Comparison of ENCODE assay signal across 1 cellular context in the genomic region with DNA sequence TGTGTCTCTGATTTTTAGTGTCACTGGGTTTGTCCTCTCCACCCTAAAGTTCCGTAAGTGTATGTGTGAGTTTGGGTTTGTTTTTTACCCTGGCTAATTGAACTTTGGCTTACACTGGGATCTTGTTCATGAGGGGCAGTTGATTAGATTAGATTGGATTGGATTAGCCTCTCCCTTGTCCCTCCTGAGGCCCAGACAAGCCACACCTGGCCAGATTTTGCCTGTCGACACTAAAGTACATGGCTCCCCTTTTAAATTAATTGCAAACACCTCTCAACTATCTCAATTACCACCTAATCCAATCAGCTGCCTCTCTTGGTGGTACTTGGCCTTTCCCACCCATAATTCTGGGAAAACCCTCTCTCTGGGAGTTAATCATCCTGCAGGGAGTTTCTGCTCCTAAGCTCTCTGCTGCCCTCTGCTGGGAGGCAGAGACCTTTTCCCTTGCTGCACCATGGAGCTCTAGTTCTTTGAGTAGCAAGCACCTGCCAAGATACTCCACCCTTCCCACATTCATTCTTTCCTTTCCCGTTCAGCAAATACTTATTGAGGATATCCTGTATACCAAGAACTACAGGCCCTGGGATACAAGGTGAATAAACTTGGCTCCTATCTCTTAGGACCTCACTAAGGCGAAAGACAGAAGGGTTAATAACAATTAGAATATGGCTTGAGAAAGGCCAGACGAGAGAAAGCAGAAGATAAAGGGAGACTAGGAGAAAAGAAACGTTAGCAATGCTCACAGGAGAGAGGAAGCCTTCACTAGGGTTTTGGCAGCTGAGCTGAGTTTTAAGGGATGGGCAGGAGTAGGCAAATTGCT.
A peak's percentile ranks its signal among the peaks of the same experiment; 100 is the strongest.
TF ChIP-seq lines count a peak whose summit lies in the region.

No MANE protein-coding gene starts in this region.

TF ChIP-seq in HepG2, 621 proteins besides CTCF, POLR2A, EP300 and RAD21 (continued from another document and continues in another):
- TF ChIP-seq ZNF770 (CRISPR knock-in tag; IDR thresholded peaks at IDR 0.05) (no peak), SP140L (CRISPR knock-in tag; IDR thresholded peaks at IDR 0.05; ENCODE audit: borderline replicate concordance) (no peak), RNF219 (CRISPR knock-in tag; IDR thresholded peaks at IDR 0.05) (no peak), ZNF749 (CRISPR knock-in tag; IDR thresholded peaks at IDR 0.05; ENCODE audit: borderline replicate concordance) (no peak), ZNF205 (CRISPR knock-in tag; IDR thresholded peaks at IDR 0.05) (0 out of 2 replicates have a peak, but pooled peaks have one; percentile 52), RAD51 (IDR thresholded peaks at IDR 0.05; ENCODE audit: borderline replicate concordance) (no peak), FOXA3 (CRISPR knock-in tag; IDR thresholded peaks at IDR 0.05) (0 out of 2 replicates have a peak, but pooled peaks have one; percentile 26), TEAD2 (CRISPR knock-in tag; IDR thresholded peaks at IDR 0.05) (no peak), ZSCAN5A (CRISPR knock-in tag; IDR thresholded peaks at IDR 0.05; ENCODE audit: borderline replicate concordance) (no peak), KDM2A (CRISPR knock-in tag; IDR thresholded peaks at IDR 0.05; ENCODE audit: borderline replicate concordance, low read depth) (no peak), ZNF776 (CRISPR knock-in tag; IDR thresholded peaks at IDR 0.05) (no peak), ZSCAN21 (CRISPR knock-in tag; IDR thresholded peaks at IDR 0.05; ENCODE audit: borderline replicate concordance) (no peak), HCFC1 (IDR thresholded peaks at IDR 0.05; ENCODE audit: low read depth, low read length) (no peak), ZNF788 (CRISPR knock-in tag; IDR thresholded peaks at IDR 0.05; ENCODE audit: borderline replicate concordance) (no peak), ZSCAN22 (CRISPR knock-in tag; IDR thresholded peaks at IDR 0.05) (no peak), MED1 (CRISPR knock-in tag; IDR thresholded peaks at IDR 0.05) (no peak), GPN1 (CRISPR knock-in tag; IDR thresholded peaks at IDR 0.05; ENCODE audit: borderline replicate concordance) (no peak), POGZ (CRISPR knock-in tag; IDR thresholded peaks at IDR 0.05) (no peak), ZNF230 (CRISPR knock-in tag; IDR thresholded peaks at IDR 0.05) (no peak), THYN1 (CRISPR knock-in tag; IDR thresholded peaks at IDR 0.05; ENCODE audit: borderline replicate concordance, low read depth) (no peak), SNAPC2 (CRISPR knock-in tag; IDR thresholded peaks at IDR 0.05) (no peak), ZNF431 (CRISPR knock-in tag; IDR thresholded peaks at IDR 0.05; ENCODE audit: borderline replicate concordance, low read depth) (no peak), GLI4 (CRISPR knock-in tag; IDR thresholded peaks at IDR 0.05; ENCODE audit: borderline replicate concordance) (no peak), THAP11 (CRISPR knock-in tag; IDR thresholded peaks at IDR 0.05) (peak; percentile 49; the same call in 1 of the 2 replicates), PTBP1 (IDR thresholded peaks at IDR 0.05; ENCODE audit: low read depth, low read length, poor library complexity, severe bottlenecking) (no peak), SPEN (CRISPR knock-in tag; IDR thresholded peaks at IDR 0.05; ENCODE audit: low read depth) (no peak), ZNF235 (CRISPR knock-in tag; IDR thresholded peaks at IDR 0.05; ENCODE audit: borderline replicate concordance) (no peak), FOXO4 (CRISPR knock-in tag; conservative IDR thresholded peaks at IDR 0.05) (no peak), ZNF552 (CRISPR knock-in tag; IDR thresholded peaks at IDR 0.05; ENCODE audit: borderline replicate concordance) (no peak), HOXA7 (CRISPR knock-in tag; IDR thresholded peaks at IDR 0.05) (no peak), KAT2B (IDR thresholded peaks at IDR 0.05; ENCODE audit: borderline replicate concordance, low read depth, low read length) (no peak), MTERF4 (CRISPR knock-in tag; IDR thresholded peaks at IDR 0.05) (no peak), ZNF143 (CRISPR knock-in tag; IDR thresholded peaks at IDR 0.05) (no peak), ZNF468 (CRISPR knock-in tag; IDR thresholded peaks at IDR 0.05) (no peak), ESRRA (CRISPR knock-in tag; IDR thresholded peaks at IDR 0.05; ENCODE audit: low read depth) (no peak), ZNF746 (CRISPR knock-in tag; IDR thresholded peaks at IDR 0.05) (no peak)
- TF ChIP-seq, protein P1, sequence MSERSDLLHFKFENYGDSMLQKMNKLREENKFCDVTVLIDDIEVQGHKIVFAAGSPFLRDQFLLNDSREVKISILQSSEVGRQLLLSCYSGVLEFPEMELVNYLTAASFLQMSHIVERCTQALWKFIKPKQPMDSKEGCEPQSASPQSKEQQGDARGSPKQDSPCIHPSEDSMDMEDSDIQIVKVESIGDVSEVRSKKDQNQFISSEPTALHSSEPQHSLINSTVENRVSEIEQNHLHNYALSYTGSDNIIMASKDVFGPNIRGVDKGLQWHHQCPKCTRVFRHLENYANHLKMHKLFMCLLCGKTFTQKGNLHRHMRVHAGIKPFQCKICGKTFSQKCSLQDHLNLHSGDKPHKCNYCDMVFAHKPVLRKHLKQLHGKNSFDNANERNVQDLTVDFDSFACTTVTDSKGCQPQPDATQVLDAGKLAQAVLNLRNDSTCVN (CRISPR knock-in tag; IDR thresholded peaks at IDR 0.05; ENCODE audit: borderline replicate concordance), result peak; percentile 42; the same call in 1 of the 2 replicates
- TF ChIP-seq, protein P2, sequence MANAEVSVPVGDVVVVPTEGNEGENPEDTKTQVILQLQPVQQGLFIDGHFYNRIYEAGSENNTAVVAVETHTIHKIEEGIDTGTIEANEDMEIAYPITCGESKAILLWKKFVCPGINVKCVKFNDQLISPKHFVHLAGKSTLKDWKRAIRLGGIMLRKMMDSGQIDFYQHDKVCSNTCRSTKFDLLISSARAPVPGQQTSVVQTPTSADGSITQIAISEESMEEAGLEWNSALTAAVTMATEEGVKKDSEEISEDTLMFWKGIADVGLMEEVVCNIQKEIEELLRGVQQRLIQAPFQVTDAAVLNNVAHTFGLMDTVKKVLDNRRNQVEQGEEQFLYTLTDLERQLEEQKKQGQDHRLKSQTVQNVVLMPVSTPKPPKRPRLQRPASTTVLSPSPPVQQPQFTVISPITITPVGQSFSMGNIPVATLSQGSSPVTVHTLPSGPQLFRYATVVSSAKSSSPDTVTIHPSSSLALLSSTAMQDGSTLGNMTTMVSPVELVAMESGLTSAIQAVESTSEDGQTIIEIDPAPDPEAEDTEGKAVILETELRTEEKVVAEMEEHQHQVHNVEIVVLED (CRISPR knock-in tag; IDR thresholded peaks at IDR 0.05; ENCODE audit: borderline replicate concordance), result no peak
- TF ChIP-seq, protein P3, sequence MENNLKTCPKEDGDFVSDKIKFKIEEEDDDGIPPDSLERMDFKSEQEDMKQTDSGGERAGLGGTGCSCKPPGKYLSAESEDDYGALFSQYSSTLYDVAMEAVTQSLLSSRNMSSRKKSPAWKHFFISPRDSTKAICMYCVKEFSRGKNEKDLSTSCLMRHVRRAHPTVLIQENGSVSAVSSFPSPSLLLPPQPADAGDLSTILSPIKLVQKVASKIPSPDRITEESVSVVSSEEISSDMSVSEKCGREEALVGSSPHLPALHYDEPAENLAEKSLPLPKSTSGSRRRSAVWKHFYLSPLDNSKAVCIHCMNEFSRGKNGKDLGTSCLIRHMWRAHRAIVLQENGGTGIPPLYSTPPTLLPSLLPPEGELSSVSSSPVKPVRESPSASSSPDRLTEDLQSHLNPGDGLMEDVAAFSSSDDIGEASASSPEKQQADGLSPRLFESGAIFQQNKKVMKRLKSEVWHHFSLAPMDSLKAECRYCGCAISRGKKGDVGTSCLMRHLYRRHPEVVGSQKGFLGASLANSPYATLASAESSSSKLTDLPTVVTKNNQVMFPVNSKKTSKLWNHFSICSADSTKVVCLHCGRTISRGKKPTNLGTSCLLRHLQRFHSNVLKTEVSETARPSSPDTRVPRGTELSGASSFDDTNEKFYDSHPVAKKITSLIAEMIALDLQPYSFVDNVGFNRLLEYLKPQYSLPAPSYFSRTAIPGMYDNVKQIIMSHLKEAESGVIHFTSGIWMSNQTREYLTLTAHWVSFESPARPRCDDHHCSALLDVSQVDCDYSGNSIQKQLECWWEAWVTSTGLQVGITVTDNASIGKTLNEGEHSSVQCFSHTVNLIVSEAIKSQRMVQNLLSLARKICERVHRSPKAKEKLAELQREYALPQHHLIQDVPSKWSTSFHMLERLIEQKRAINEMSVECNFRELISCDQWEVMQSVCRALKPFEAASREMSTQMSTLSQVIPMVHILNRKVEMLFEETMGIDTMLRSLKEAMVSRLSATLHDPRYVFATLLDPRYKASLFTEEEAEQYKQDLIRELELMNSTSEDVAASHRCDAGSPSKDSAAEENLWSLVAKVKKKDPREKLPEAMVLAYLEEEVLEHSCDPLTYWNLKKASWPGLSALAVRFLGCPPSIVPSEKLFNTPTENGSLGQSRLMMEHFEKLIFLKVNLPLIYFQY (CRISPR knock-in tag; IDR thresholded peaks at IDR 0.05; ENCODE audit: borderline replicate concordance), result 0 out of 2 replicates have a peak, but pooled peaks have one; percentile 51
- TF ChIP-seq, protein P4, sequence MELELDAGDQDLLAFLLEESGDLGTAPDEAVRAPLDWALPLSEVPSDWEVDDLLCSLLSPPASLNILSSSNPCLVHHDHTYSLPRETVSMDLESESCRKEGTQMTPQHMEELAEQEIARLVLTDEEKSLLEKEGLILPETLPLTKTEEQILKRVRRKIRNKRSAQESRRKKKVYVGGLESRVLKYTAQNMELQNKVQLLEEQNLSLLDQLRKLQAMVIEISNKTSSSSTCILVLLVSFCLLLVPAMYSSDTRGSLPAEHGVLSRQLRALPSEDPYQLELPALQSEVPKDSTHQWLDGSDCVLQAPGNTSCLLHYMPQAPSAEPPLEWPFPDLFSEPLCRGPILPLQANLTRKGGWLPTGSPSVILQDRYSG (CRISPR knock-in tag; IDR thresholded peaks at IDR 0.05), result no peak
- TF ChIP-seq, protein P5, sequence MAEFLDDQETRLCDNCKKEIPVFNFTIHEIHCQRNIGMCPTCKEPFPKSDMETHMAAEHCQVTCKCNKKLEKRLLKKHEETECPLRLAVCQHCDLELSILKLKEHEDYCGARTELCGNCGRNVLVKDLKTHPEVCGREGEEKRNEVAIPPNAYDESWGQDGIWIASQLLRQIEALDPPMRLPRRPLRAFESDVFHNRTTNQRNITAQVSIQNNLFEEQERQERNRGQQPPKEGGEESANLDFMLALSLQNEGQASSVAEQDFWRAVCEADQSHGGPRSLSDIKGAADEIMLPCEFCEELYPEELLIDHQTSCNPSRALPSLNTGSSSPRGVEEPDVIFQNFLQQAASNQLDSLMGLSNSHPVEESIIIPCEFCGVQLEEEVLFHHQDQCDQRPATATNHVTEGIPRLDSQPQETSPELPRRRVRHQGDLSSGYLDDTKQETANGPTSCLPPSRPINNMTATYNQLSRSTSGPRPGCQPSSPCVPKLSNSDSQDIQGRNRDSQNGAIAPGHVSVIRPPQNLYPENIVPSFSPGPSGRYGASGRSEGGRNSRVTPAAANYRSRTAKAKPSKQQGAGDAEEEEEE (CRISPR knock-in tag; IDR thresholded peaks at IDR 0.05; ENCODE audit: borderline replicate concordance), result no peak
